In genomic region chr5:882253-883185, GRCh38 we compare ENCODE assay signal across 17 cellular contexts. TPM values are rescaled to one million over a fixed set of nuclear protein-coding genes. Genes with fewer than 3 reads are reported as not detected.
DNase-seq lines count a peak whose midpoint lies in the region; ATAC-seq lines count a peak whose summit lies in the region.
"Had no signal": no experiment of that assay in that cellular context is flagged by ENCODE, and none has a peak within 500 bp of the region (broad histone marks: within the 10 kb centered on the region; RNA-seq: fewer than 3 reads in every experiment).

No MANE protein-coding gene starts in this region.

- DNase-seq in activated CD4-positive, CD25-positive, alpha-beta regulatory T cell treated with anti-CD3 and anti-CD28 coated beads, Interleukin-2, amount 50 U/mL, for 72 hours = peak; percentile 19
- no peak for DNase-seq in activated CD4-positive, CD25-positive, alpha-beta regulatory T cell (lab: John Stamatoyannopoulos, UW)
- DNase-seq in OCI-M1 (lab: John Stamatoyannopoulos, UW) = peak; percentile 8
- DNase-seq in central memory CD8-positive, alpha-beta T cell (ENCODE audit: low spot score in 2 of 2) = no peak
- peak; percentile 47 for DNase-seq in posterior vena cava (ENCODE audit: low spot score)
- DNase-seq in NCI-H1436 treated with DMSO at 0.1 percent for 48 hours (lab: John Stamatoyannopoulos, UW) = no peak
- DNase-seq in EL = no peak
- DNase-seq: 8988T; amniotic stem cell; mesenchymal stem cell; NCI-H1417; NCI-H2227 treated with DMSO at 0.1 percent for 48 hours; NK-92 treated with Interleukin-12 subunit alpha and Interleukin-12 subunit beta, amount 100 ng/mL, for 24 hours; stimulated activated naive CD4-positive, alpha-beta T cell treated with Interleukin-2 at 50 U/mL for 16 hours; T1000 had no signal

- ATAC-seq in central memory CD8-positive, alpha-beta T cell (replicated peaks; ENCODE audit: extremely low read depth, poor library complexity, severe bottlenecking) = no peak
- ATAC-seq in HG03342 (IDR thresholded peaks at IDR 0.05; ENCODE audit: unreplicated experiment) = no peak
- ATAC-seq: Right ventricle myocardium inferior had no signal

- H3K9me3 Mint-ChIP-seq in central memory CD8-positive, alpha-beta T cell = peaks cover 14% of the 10 kb centered on the region

- peak overlapping the region; percentile 96 for H3K27ac Mint-ChIP-seq in central memory CD8-positive, alpha-beta T cell (ENCODE audit: low read depth)

- H3K36me3 Mint-ChIP-seq in central memory CD8-positive, alpha-beta T cell (ENCODE audit: insufficient read depth) = peaks cover 52% of the 10 kb centered on the region

- intact Hi-C loops in posterior vena cava (cut with DNase I) = loop anchor here in 1 of 2 donors (5.0 kb wide), 1 partner anchor 545 kb away; no protein-coding TSS in a partner anchor

- H3K27me3 Mint-ChIP-seq in central memory CD8-positive, alpha-beta T cell = no peaks in the 10 kb centered on the region

- H3K4me3 Mint-ChIP-seq in central memory CD8-positive, alpha-beta T cell = peak overlapping the region; percentile 66

- H3K4me1 Mint-ChIP-seq in central memory CD8-positive, alpha-beta T cell = peaks cover 32% of the 10 kb centered on the region

RNA-seq across cellular contexts. Expression of gene BRD9, which starts 10.1 kb away (rescaled TPM):
- total RNA-seq in posterior vena cava = 10 to 100 TPM; 28.6 to 36.0 TPM

RNA-seq across cellular contexts. Expression of gene TRIP13, which starts 10.2 kb away (rescaled TPM):
- 1 to 10 TPM in 1 of 2 donors, under 1 TPM in 1; 0.95 to 1.6 TPM for total RNA-seq in posterior vena cava

RNA-seq across cellular contexts. Expression of gene ZDHHC11, which starts 31.7 kb away (rescaled TPM):
- 10 to 100 TPM in 1 of 2 donors, 1 to 10 TPM in 1; 8.9 to 29.1 TPM for total RNA-seq in posterior vena cava

Comparison
In these comparisons a context has a peak if more than half of its experiments do, and no peak if none do; other contexts are left out.
1. DNase-seq: peak in activated CD4-positive, CD25-positive, alpha-beta regulatory T cell treated with anti-CD3 and anti-CD28 coated beads, Interleukin-2, amount 50 U/mL, for 72 hours (single experiment), OCI-M1 (single experiment) and posterior vena cava (single experiment); none in activated CD4-positive, CD25-positive, alpha-beta regulatory T cell (0 of 4), central memory CD8-positive, alpha-beta T cell (0 of 2), NCI-H1436 treated with DMSO at 0.1 percent for 48 hours (single experiment) and EL (single experiment).